24 cellular contexts compared by ENCODE assay signal in the genomic region with DNA sequence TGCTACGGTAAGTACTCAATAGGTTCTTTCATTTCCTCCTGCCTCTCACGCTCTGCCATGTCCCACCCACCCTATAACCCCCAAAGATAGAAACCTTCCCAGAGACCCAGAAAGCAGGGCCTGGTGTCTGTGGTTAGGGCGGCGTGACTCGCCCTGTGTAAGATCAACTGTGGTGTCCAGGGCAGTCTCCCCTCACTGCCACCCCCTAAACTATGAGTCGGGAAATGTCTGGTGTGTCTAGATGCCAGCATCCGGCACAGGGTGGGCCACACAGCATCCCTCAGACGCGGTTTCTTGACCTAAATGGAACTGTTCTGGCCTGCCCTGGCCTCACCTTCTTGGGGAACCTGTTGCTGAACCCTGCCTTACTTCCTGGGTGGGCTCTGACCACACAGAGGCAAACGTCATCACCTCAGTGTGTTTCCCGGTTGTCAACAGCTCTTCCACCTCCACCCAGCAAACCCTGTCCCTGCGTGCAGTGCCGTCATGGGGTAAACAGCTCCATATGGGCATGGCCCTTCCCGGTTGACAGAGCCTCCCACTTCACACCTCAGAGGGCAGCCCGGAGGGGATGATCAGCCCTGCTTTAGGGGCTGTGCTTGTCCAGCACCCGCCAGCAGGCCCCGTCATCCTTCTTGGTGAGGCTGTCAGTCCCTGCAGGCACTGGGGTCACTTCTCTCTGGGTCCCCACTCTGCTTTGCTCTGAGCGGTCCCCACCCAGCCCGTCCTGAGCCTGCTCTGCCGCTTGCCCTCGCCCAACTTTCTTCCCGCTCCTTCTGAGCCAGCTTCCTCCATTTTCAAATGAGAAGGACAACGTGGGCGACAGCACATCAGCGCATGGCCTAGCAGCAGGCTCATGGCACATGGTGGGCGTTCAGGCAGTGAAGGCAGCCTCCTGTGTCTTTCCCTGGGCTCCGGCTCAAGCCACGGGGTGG. TPM values are rescaled to one million over a fixed set of nuclear protein-coding genes. Genes with fewer than 3 reads are reported as not detected.
"Had no signal": no experiment of that assay in that cellular context is flagged by ENCODE, and none has a peak within 500 bp of the region (broad histone marks: within the 10 kb centered on the region; RNA-seq: fewer than 3 reads in every experiment).

No MANE protein-coding gene starts in this region.

- FAIRE-seq: islet of Langerhans had no signal

- ATAC-seq: foreskin keratinocyte; left colon; psoas muscle; right lobe of liver; stimulated activated naive B cell treated with anti-CD40 and anti-IgM and Interleukin-4, amounts not matched to agents 10 μg/mL and 1 μg/mL and 100 μg/mL, for 72 hours had no signal

- H3K36me3 ChIP-seq: cardiac muscle cell, neural progenitor cell, ovary, right lobe of liver, tibial artery had no signal

- H3K27ac Mint-ChIP-seq: activated CD4-positive, alpha-beta T cell treated with anti-CD3 and anti-CD28 coated beads, Interleukin-2, amount 10 ng/mL, durations not matched to agents 24 days and 14 days; neural progenitor cell; T-cell had no signal

- H2AFZ ChIP-seq: hepatocyte, neural progenitor cell had no signal

- H3K4me2 ChIP-seq: hepatocyte, neural progenitor cell had no signal

- H3K27ac ChIP-seq: cardiac muscle cell, epithelial cell of prostate, foreskin keratinocyte, hepatocyte, neural progenitor cell, ovary, psoas muscle, right lobe of liver, tibial artery had no signal

- DNase-seq: activated CD4-positive, alpha-beta T cell treated with anti-CD3 and anti-CD28 coated beads, Interleukin-2, amount 10 ng/mL, durations not matched to agents 24 days and 14 days; activated CD8-positive, alpha-beta memory T cell treated with anti-CD3 and anti-CD28 coated beads, Interleukin-2, amount 50 U/mL, for 48 hours; activated effector memory CD4-positive, alpha-beta T cell treated with anti-CD3 and anti-CD28 coated beads, Interleukin-2, amount 50 U/mL, for 16 hours; activated T-cell treated with anti-CD3 and anti-CD28 coated beads, Interleukin-2, amount 50 U/mL, for 48 hours; amygdala; dermis blood vessel endothelial cell; foreskin keratinocyte; left colon; ovary; right lobe of liver; stimulated activated CD4-positive, alpha-beta T cell treated with anti-CD3 and anti-CD28 coated beads, Interleukin-4, amount 100 ng/mL, for 24 hours; stimulated activated naive B cell treated with anti-CD40 and anti-IgM and Interleukin-4, amounts not matched to agents 10 μg/mL and 1 μg/mL and 100 μg/mL, for 72 hours; substantia nigra; T-helper 9 cell; tibial artery had no signal

- H3K4me3 Mint-ChIP-seq: activated CD4-positive, alpha-beta T cell treated with anti-CD3 and anti-CD28 coated beads, Interleukin-2, amount 10 ng/mL, durations not matched to agents 24 days and 14 days; neural progenitor cell; stimulated activated naive B cell treated with anti-CD40 and anti-IgM and Interleukin-4, amounts not matched to agents 10 μg/mL and 1 μg/mL and 100 μg/mL, for 72 hours; T-cell had no signal

- H3K36me3 Mint-ChIP-seq: activated naive CD4-positive, alpha-beta T cell treated with anti-CD3 and anti-CD28 coated beads, Interleukin-2, amount 50 U/mL, for 72 hours; neural progenitor cell; stimulated activated naive B cell treated with anti-CD40 and anti-IgM and Interleukin-4, amounts not matched to agents 10 μg/mL and 1 μg/mL and 100 μg/mL, for 72 hours; T-cell had no signal

- H3K9me3 Mint-ChIP-seq: activated CD4-positive, alpha-beta T cell treated with anti-CD3 and anti-CD28 coated beads, Interleukin-2, amount 10 ng/mL, durations not matched to agents 24 days and 14 days; activated naive CD4-positive, alpha-beta T cell treated with anti-CD3 and anti-CD28 coated beads, Interleukin-2, amount 50 U/mL, for 72 hours; neural progenitor cell; stimulated activated naive B cell treated with anti-CD40 and anti-IgM and Interleukin-4, amounts not matched to agents 10 μg/mL and 1 μg/mL and 100 μg/mL, for 72 hours; T-cell had no signal

- H3K4me3 ChIP-seq: cardiac muscle cell, hepatocyte, lung, neural progenitor cell, ovary, psoas muscle, right lobe of liver, tibial artery had no signal

- H3K4me1 Mint-ChIP-seq: activated CD4-positive, alpha-beta T cell treated with anti-CD3 and anti-CD28 coated beads, Interleukin-2, amount 10 ng/mL, durations not matched to agents 24 days and 14 days; T-cell had no signal

- H3K9me3 ChIP-seq: ovary, psoas muscle, right lobe of liver, tibial artery had no signal

- H3K79me2 ChIP-seq: hepatocyte had no signal

- H3K9ac ChIP-seq: neural progenitor cell had no signal

- H3K4me1 ChIP-seq: foreskin keratinocyte, psoas muscle, tibial artery had no signal

- H3K27me3 ChIP-seq: cardiac muscle cell, hepatocyte, ovary, right lobe of liver had no signal

RNA-seq across cellular contexts. Expression of a gene that starts 6.0 kb away (rescaled TPM):
- total RNA-seq: dermis blood vessel endothelial cell had no signal
